21 cellular contexts compared by ENCODE assay signal in genomic region chrX:23832750-23833149, GRCh38.
"Had no signal": no experiment of that assay in that cellular context is flagged by ENCODE, and none has a peak within 500 bp of the region (broad histone marks: within the 10 kb centered on the region; RNA-seq: fewer than 3 reads in every experiment).

No MANE protein-coding gene starts in this region.

- H3K36me3 ChIP-seq: SJSA1 had no signal

- H3K27ac Mint-ChIP-seq: activated CD8-positive, alpha-beta memory T cell treated with anti-CD3 and anti-CD28 coated beads, Interleukin-2, amount 10 ng/mL, durations not matched to agents 7 days and 5 days; activated naive CD4-positive, alpha-beta T cell treated with anti-CD3 and anti-CD28 coated beads, Interleukin-2, amount 50 U/mL, for 24 hours; activated T-cell treated with anti-CD3 and anti-CD28 coated beads, Interleukin-2, amount 50 U/mL, for 24 hours; activated T-helper 1 cell treated with anti-CD3 and anti-CD28 coated beads, Interleukin-12 subunit alpha, Interleukin-12 subunit beta, Interleukin-2, Interleukin-4 antibody, amounts not matched to agents 30 ng/mL and 10 ng/mL and 1 ng/mL, durations not matched to agents 14 hours and 24 hours and 36 hours; T-helper 1 cell treated with Interleukin-12 subunit alpha and Interleukin-12 subunit beta and Interleukin-4 antibody, amounts not matched to agents 30 μg/mL and 1 μg/mL, for 36 hours had no signal

- H3K4me3 Mint-ChIP-seq: activated CD8-positive, alpha-beta memory T cell treated with anti-CD3 and anti-CD28 coated beads, Interleukin-2, amount 10 ng/mL, durations not matched to agents 7 days and 5 days; activated naive CD4-positive, alpha-beta T cell treated with anti-CD3 and anti-CD28 coated beads, Interleukin-2, amount 50 U/mL, for 24 hours; activated T-cell treated with anti-CD3 and anti-CD28 coated beads, Interleukin-2, amount 50 U/mL, for 24 hours; activated T-helper 1 cell treated with anti-CD3 and anti-CD28 coated beads, Interleukin-12 subunit alpha, Interleukin-12 subunit beta, Interleukin-2, Interleukin-4 antibody, amounts not matched to agents 30 ng/mL and 10 ng/mL and 1 ng/mL, durations not matched to agents 14 hours and 24 hours and 36 hours; T-helper 1 cell treated with Interleukin-12 subunit alpha and Interleukin-12 subunit beta and Interleukin-4 antibody, amounts not matched to agents 30 μg/mL and 1 μg/mL, for 36 hours had no signal

- H3K4me1 Mint-ChIP-seq: activated CD8-positive, alpha-beta memory T cell treated with anti-CD3 and anti-CD28 coated beads, Interleukin-2, amount 10 ng/mL, durations not matched to agents 7 days and 5 days; activated naive CD4-positive, alpha-beta T cell treated with anti-CD3 and anti-CD28 coated beads, Interleukin-2, amount 50 U/mL, for 24 hours had no signal

- H3K27me3 Mint-ChIP-seq: activated CD8-positive, alpha-beta memory T cell treated with anti-CD3 and anti-CD28 coated beads, Interleukin-2, amount 10 ng/mL, durations not matched to agents 7 days and 5 days; activated naive CD4-positive, alpha-beta T cell treated with anti-CD3 and anti-CD28 coated beads, Interleukin-2, amount 50 U/mL, for 24 hours; activated T-cell treated with anti-CD3 and anti-CD28 coated beads, Interleukin-2, amount 50 U/mL, for 24 hours had no signal

- H3K9me3 Mint-ChIP-seq: activated naive CD4-positive, alpha-beta T cell treated with anti-CD3 and anti-CD28 coated beads, Interleukin-2, amount 50 U/mL, for 24 hours; activated T-cell treated with anti-CD3 and anti-CD28 coated beads, Interleukin-2, amount 50 U/mL, for 24 hours; activated T-helper 1 cell treated with anti-CD3 and anti-CD28 coated beads, Interleukin-12 subunit alpha, Interleukin-12 subunit beta, Interleukin-2, Interleukin-4 antibody, amounts not matched to agents 30 ng/mL and 10 ng/mL and 1 ng/mL, durations not matched to agents 14 hours and 24 hours and 36 hours; T-helper 1 cell treated with Interleukin-12 subunit alpha and Interleukin-12 subunit beta and Interleukin-4 antibody, amounts not matched to agents 30 μg/mL and 1 μg/mL, for 36 hours had no signal

- H3K9me3 ChIP-seq: SJSA1 had no signal

- DNase-seq: activated CD4-positive, alpha-beta T cell treated with anti-CD3 and anti-CD28 coated beads for 4 hours; activated CD8-positive, alpha-beta memory T cell treated with anti-CD3 and anti-CD28 coated beads, Interleukin-2, amount 10 ng/mL, durations not matched to agents 7 days and 5 days; activated effector memory CD4-positive, alpha-beta T cell treated with Interleukin-2 at 50 U/mL for 16 hours; activated naive CD4-positive, alpha-beta T cell; activated T-cell treated with anti-CD3 and anti-CD28 coated beads, Interleukin-2, amount 50 U/mL, for 24 hours; aorta; Karpas-422; MM.1S; NCI-H1105 treated with DMSO at 0.1 percent for 48 hours; NCI-H1436 treated with DMSO at 0.1 percent for 48 hours; NCI-H187; NCI-H2081; NCI-H510A treated with DMSO at 0.1 percent for 48 hours; NCI-H69; PC-3; SHP77 had no signal

- H3K4me3 ChIP-seq: K562, SJSA1 had no signal

- H3K27ac ChIP-seq: SJSA1 had no signal

- H3K27me3 ChIP-seq: SJSA1 had no signal
